Comparison of ENCODE assay signal across 8 cellular contexts in genomic region chr1:160997323-160998038, GRCh38. TPM values are rescaled to one million over a fixed set of nuclear protein-coding genes. Genes with fewer than 3 reads are reported as not detected.
DNase-seq lines count a peak whose midpoint lies in the region; ATAC-seq and TF ChIP-seq lines count a peak whose summit lies in the region.

No MANE protein-coding gene starts in this region.

- no peaks in the 10 kb centered on the region for H3K4me1 ChIP-seq in thoracic aorta (ENCODE audit: control insufficient read depth in 1 of 2, low read depth in 2 of 2)

- H3K4me3 ChIP-seq in thoracic aorta: no peak overlapping the region

- peaks cover 4% of the 10 kb centered on the region for H3K36me3 ChIP-seq in thoracic aorta

- peak; percentile 56 for DNase-seq in 8988T
- peak; percentile 11 for DNase-seq in NCI-H2227 treated with DMSO at 0.1 percent for 48 hours (lab: John Stamatoyannopoulos, UW)
- peak; percentile 66 for DNase-seq in activated CD8-positive, alpha-beta memory T cell treated with anti-CD3 and anti-CD28 coated beads, Interleukin-2, amount 50 U/mL, for 48 hours
- peak; percentile 76 to 84 for DNase-seq in erythroblast (lab: John Stamatoyannopoulos, UW)
- DNase-seq in myocyte (ENCODE audit: low read depth): peak; percentile 73
- no peak for DNase-seq in thoracic aorta (ENCODE audit: low spot score)
- no peak for DNase-seq in NCI-H2107 treated with DMSO at 0.1 percent for 48 hours (lab: John Stamatoyannopoulos, UW; ENCODE audit: unreplicated experiment)

- no peak overlapping the region for H3K27ac ChIP-seq in thoracic aorta

- no peaks in the 10 kb centered on the region for H3K9me3 ChIP-seq in thoracic aorta

- ATAC-seq in thoracic aorta (ENCODE audit: insufficient number of reproducible peaks, low FRiP score, low read depth): no peak

- TF ChIP-seq POLR2A in erythroblast (IDR thresholded peaks at IDR 0.05; ENCODE audit: low read length): no peak

- H3K27me3 ChIP-seq in thoracic aorta (replicated peaks; ENCODE audit: insufficient read depth): no peaks in the 10 kb centered on the region

- TF ChIP-seq CTCF in GM12874 (IDR thresholded peaks at IDR 0.05; ENCODE audit: insufficient read depth, low read depth, low read length) (peak; percentile 63), thoracic aorta (IDR thresholded peaks at IDR 0.05) (peak; percentile 30)

RNA-seq across cellular contexts. Expression of gene F11R, which starts 23.5 kb away (rescaled TPM):
- total RNA-seq in myocyte: 3.2 and 10.4 TPM in 2 replicates
- polyA plus RNA-seq in myocyte (2012): 2.4 TPM
- 10 to 100 TPM; 19.1 to 20.7 TPM for total RNA-seq in thoracic aorta

RNA-seq across cellular contexts. Expression of gene TSTD1, which starts 41.3 kb away (rescaled TPM):
- 51.7 and 73.4 TPM in 2 replicates for total RNA-seq in myocyte
- polyA plus RNA-seq in myocyte (2012): 36.5 TPM
- 10 to 100 TPM; 19.9 to 34.2 TPM for total RNA-seq in thoracic aorta

RNA-seq across cellular contexts. Expression of gene ITLN2, which starts 42.9 kb away (rescaled TPM):
- not detected in 2 replicates for total RNA-seq in myocyte
- polyA plus RNA-seq in myocyte (2012): not detected
- 1 to 10 TPM in 1 of 2 donors, not detected in 1; 3.0 TPM for total RNA-seq in thoracic aorta

RNA-seq across cellular contexts. Expression of gene USF1, which starts 48.3 kb away (rescaled TPM):
- total RNA-seq in myocyte (58.0 and 73.3 TPM in 2 replicates), thoracic aorta (10 to 100 TPM; 57.9 to 69.4 TPM)
- 51.4 TPM for polyA plus RNA-seq in myocyte (2012)

Comparison
In these comparisons a context has a peak if more than half of its experiments do, and no peak if none do; other contexts are left out.
1. DNase-seq: peak in 8988T (single experiment), NCI-H2227 treated with DMSO at 0.1 percent for 48 hours (single experiment), activated CD8-positive, alpha-beta memory T cell treated with anti-CD3 and anti-CD28 coated beads, Interleukin-2, amount 50 U/mL, for 48 hours (single experiment), erythroblast (2 of 2) and myocyte (single experiment); none in thoracic aorta (single experiment) and NCI-H2107 treated with DMSO at 0.1 percent for 48 hours (single experiment).